ENCODE assay signal across 29 cellular contexts in the genomic region with DNA sequence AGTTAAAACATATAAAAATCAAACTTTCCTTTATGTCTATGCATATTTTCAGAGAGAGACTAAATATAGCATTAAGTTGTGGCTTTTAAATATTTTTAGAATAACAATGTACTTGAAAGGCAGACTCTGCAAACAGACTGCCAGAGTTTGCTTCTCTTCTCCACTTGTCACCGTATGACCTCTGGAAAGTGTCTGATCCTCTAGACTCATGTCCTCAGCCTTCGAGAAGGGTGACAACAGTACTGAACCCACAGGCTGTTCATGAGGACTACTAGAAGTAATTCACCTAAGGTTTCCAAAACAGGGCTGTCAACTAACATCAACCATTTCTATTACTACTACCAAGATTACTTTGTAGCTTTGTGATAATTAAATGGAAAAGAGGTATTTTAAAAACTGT.
"Had no signal": no experiment of that assay in that cellular context is flagged by ENCODE, and none has a peak within 500 bp of the region (broad histone marks: within the 10 kb centered on the region; RNA-seq: fewer than 3 reads in every experiment).

No MANE protein-coding gene starts in this region.

- H3K27ac ChIP-seq: left ventricle myocardium inferior, ovary, right atrium auricular region, right lobe of liver, skin epidermis, stomach, testis, thyroid gland, transverse colon, upper lobe of left lung, vagina had no signal

- H3K27ac Mint-ChIP-seq: immature natural killer cell; mesothelial cell of epicardium; naive B cell; natural killer cell; nephron progenitor cell; progenitor cell of endocrine pancreas; stimulated activated naive B cell treated with anti-CD40 and anti-IgM and Interleukin-4, amounts not matched to agents 10 μg/mL and 1 μg/mL and 100 μg/mL, for 72 hours had no signal

- FAIRE-seq: islet of Langerhans, kidney had no signal

- H3K9me3 ChIP-seq: ovary, right lobe of liver, testis, thyroid gland, transverse colon, upper lobe of left lung, vagina had no signal

- H3K36me3 ChIP-seq: left ventricle myocardium inferior, ovary, right atrium auricular region, right lobe of liver, stomach, thyroid gland, transverse colon, upper lobe of left lung, vagina had no signal

- H3K4me3 ChIP-seq: left ventricle myocardium inferior, lung, ovary, right atrium auricular region, right lobe of liver, skin epidermis, stomach, testis, thyroid gland, transverse colon, upper lobe of left lung, vagina had no signal

- H3K4me3 Mint-ChIP-seq: immature natural killer cell; mesothelial cell of epicardium; naive B cell; natural killer cell; nephron progenitor cell; stimulated activated naive B cell treated with anti-CD40 and anti-IgM and Interleukin-4, amounts not matched to agents 10 μg/mL and 1 μg/mL and 100 μg/mL, for 72 hours had no signal

- ATAC-seq: left colon; natural killer cell; right lobe of liver; stimulated activated naive B cell treated with anti-CD40 and anti-IgM and Interleukin-4, amounts not matched to agents 10 μg/mL and 1 μg/mL and 100 μg/mL, for 72 hours; stimulated activated naive CD8-positive, alpha-beta T cell treated with anti-CD3 and anti-CD28 coated beads, Interleukin-15, Interleukin-2, amounts not matched to agents 100 U/mL and 50 U/mL, for 24 hours had no signal

- DNase-seq: hypothalamus; immature natural killer cell; kidney; left colon; left ventricle myocardium inferior; mesendoderm; naive B cell; natural killer cell; nephron progenitor cell; ovary; right lobe of liver; stimulated activated CD4-positive, alpha-beta T cell treated with anti-CD3 and anti-CD28 coated beads, Interleukin-12 subunit alpha, Interleukin-12 subunit beta, amount 100 ng/mL, for 4 hours; stimulated activated CD4-positive, alpha-beta T cell treated with anti-CD3 and anti-CD28 coated beads, Interleukin-2, amount 100 ng/mL, for 48 hours; stimulated activated CD4-positive, alpha-beta T cell treated with anti-CD3 and anti-CD28 coated beads, Interleukin-4, amount 100 ng/mL, for 4 hours; stimulated activated CD8-positive, alpha-beta memory T cell treated with anti-CD3 and anti-CD28 coated beads, Interleukin-4, amount 100 ng/mL, for 48 hours; stimulated activated naive B cell treated with anti-CD40 and anti-IgM and Interleukin-4, amounts not matched to agents 10 μg/mL and 1 μg/mL and 100 μg/mL, for 72 hours; stimulated activated naive CD8-positive, alpha-beta T cell treated with anti-CD3 and anti-CD28 coated beads, Interleukin-15, Interleukin-2, amounts not matched to agents 100 U/mL and 50 U/mL, for 24 hours; stomach; testis; thyroid gland; transverse colon; upper lobe of left lung had no signal

- H3K4me1 ChIP-seq: left ventricle myocardium inferior, right atrium auricular region, right lobe of liver, testis, thyroid gland, transverse colon, vagina had no signal

- H3K9me3 Mint-ChIP-seq: natural killer cell had no signal

- H3K27me3 ChIP-seq: ovary, right atrium auricular region, right lobe of liver, testis, thyroid gland, upper lobe of left lung, vagina had no signal

- H3K4me1 Mint-ChIP-seq: immature natural killer cell, naive B cell, natural killer cell had no signal

- H3K36me3 Mint-ChIP-seq: natural killer cell had no signal
